8 cellular contexts compared by ENCODE assay signal in the genomic region with DNA sequence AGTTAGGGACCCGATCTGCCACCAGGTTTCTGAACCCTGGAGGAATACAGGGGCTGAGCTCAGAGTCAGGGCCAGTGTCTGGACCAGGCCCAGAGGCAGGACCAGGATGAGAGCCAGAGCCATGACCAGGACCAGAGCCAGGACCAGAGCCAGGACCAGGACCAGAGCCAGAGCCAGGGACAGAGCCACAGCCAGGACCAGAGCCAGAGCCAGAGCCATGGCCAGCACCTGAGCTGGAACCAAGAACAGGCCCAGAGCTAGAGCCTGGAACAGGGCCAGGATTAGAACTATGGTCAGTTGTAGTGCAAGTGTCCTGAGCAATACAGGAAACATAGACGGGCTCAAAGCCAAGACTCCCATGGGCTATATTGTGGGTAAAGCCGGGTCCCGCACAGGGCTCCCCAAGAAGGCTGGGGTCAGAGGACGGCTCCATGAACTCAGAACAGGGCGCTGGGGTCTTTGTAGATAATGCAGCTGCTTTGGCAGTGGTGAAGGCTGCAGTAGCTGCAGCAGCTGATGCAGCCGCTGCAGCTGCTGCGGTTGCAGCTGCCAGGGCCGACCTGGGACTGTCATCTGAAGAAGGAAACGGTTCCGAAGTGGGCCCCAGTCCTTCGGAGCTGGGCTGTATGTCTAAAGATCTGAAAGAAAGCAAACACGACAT. TPM values are rescaled to one million over a fixed set of nuclear protein-coding genes. Genes with fewer than 3 reads are reported as not detected.
A peak's percentile ranks its signal among the peaks of the same experiment; 100 is the strongest.
DNase-seq lines count a peak whose midpoint lies in the region; ATAC-seq, FAIRE-seq and TF ChIP-seq lines count a peak whose summit lies in the region.

No MANE protein-coding gene starts in this region.

- no peak for TF ChIP-seq CTCF in OCI-LY7 (conservative IDR thresholded peaks at IDR 0.05; ENCODE audit: low read length)
- TF ChIP-seq CTCF in endothelial cell of umbilical vein (IDR thresholded peaks at IDR 0.05; ENCODE audit: extremely low read depth in 1 of 2, insufficient read depth in 1 of 2, low read depth in 1 of 2, low read length in 2 of 2), result no peak
- no peak for TF ChIP-seq CTCF in neutrophil (IDR thresholded peaks at IDR 0.05)

- peaks cover 0 to 36% (median 4%) of the 10 kb centered on the region in 3 donors for H3K36me3 Mint-ChIP-seq in CD8-positive, alpha-beta memory T cell

- H3K79me2 ChIP-seq in OCI-LY7 (ENCODE audit: insufficient read depth, low read depth, low read length) (peaks cover 10% of the 10 kb centered on the region; the same call in 1 of the 2 replicates), endothelial cell of umbilical vein (ENCODE audit: control insufficient read depth, insufficient read depth, low read length) (no peaks in the 10 kb centered on the region)

- H3K4me2 ChIP-seq in OCI-LY7 (ENCODE audit: low read length), result peak overlapping the region; percentile 93
- peak overlapping the region; percentile 73 for H3K4me2 ChIP-seq in endothelial cell of umbilical vein (ENCODE audit: insufficient read depth, low read length)

- peak overlapping the region; percentile 62 for H3K27ac ChIP-seq in CD8-positive, alpha-beta memory T cell (ENCODE audit: low read depth, low read length)
- H3K27ac ChIP-seq in OCI-LY7 (ENCODE audit: low read depth, low read length, poor library complexity, severe bottlenecking) (no peak overlapping the region), endothelial cell of umbilical vein (ENCODE audit: insufficient read depth, low read depth, low read length) (peak overlapping the region; percentile 16), neutrophil (peak overlapping the region; percentile 64)

- peaks cover 0 to 7% of the 10 kb centered on the region in 2 donors for H3K27me3 Mint-ChIP-seq in CD8-positive, alpha-beta memory T cell

- peak overlapping the region; percentile 56 for H3K4me3 ChIP-seq in CD8-positive, alpha-beta memory T cell (ENCODE audit: low read length)
- peak overlapping the region; percentile 67 for H3K4me3 ChIP-seq in OCI-LY7 (ENCODE audit: low read depth, low read length, poor library complexity, severe bottlenecking)
- peak overlapping the region; percentile 8 to 56 (median 25) for H3K4me3 ChIP-seq in endothelial cell of umbilical vein (replicated peaks in 1 of 3; ENCODE audit: insufficient read depth in 1 of 3, low read depth in 1 of 3, low read length in 3 of 3)
- peak overlapping the region; percentile 60 to 68 for H3K4me3 ChIP-seq in neutrophil (ENCODE audit: low read depth in 1 of 2, low read length in 1 of 2)

- H3K9me2 ChIP-seq in OCI-LY7 (ENCODE audit: insufficient read depth, low read length), result no peaks in the 10 kb centered on the region

- no peak for DNase-seq in CD8-positive, alpha-beta memory T cell
- DNase-seq in OCI-LY7 (ENCODE audit: low spot score) (no peak), endothelial cell of umbilical vein (ENCODE audit: low read depth, low spot score) (peak; percentile 44), amniotic stem cell (lab: John Stamatoyannopoulos, UW) (no peak), MV-4-11 (lab: John Stamatoyannopoulos, UW) (no peak)

- no peaks in the 10 kb centered on the region for H3K9me1 ChIP-seq in endothelial cell of umbilical vein (replicated peaks; ENCODE audit: control insufficient read depth, extremely low read depth, insufficient read depth, low read length)

- CTCF ChIA-PET in CD8-positive, alpha-beta memory T cell (lab: Charles Lee), result interaction anchor here (0.8 to 3.6 kb wide), 11 partner anchors 8 to 194 kb away, joined by 3 to 16 read pairs (median 6); a partner anchor contains a TSS
- CTCF ChIA-PET in OCI-LY7 (lab: Charles Lee; ENCODE audit: unreplicated experiment) (no interaction called here), endothelial cell of umbilical vein (lab: Charles Lee) (interaction anchor here (0.7 to 5.8 kb wide), 15 partner anchors 13 to 115 kb away, joined by 3 to 130 read pairs (median 4); a partner anchor contains a TSS)

- H4K20me1 ChIP-seq in OCI-LY7 (ENCODE audit: insufficient read depth, low read length) (no peaks in the 10 kb centered on the region), endothelial cell of umbilical vein (replicated peaks; ENCODE audit: control insufficient read depth, extremely low read depth, insufficient read depth, low read length) (no peaks in the 10 kb centered on the region)

- no peaks in the 10 kb centered on the region for H3K9me3 ChIP-seq in CD8-positive, alpha-beta memory T cell (ENCODE audit: low read length)
- H3K9me3 ChIP-seq in OCI-LY7 (ENCODE audit: low read length) (0 out of 2 replicates have a peak, but pooled peaks cover 3% of the 10 kb centered on the region), endothelial cell of umbilical vein (replicated peaks; ENCODE audit: control insufficient read depth, insufficient read depth, low read length) (no peaks in the 10 kb centered on the region), neutrophil (no peaks in the 10 kb centered on the region)

- no peaks in the 10 kb centered on the region for H3K9me3 Mint-ChIP-seq in CD8-positive, alpha-beta memory T cell

- no peak overlapping the region for H3K9ac ChIP-seq in endothelial cell of umbilical vein (replicated peaks; ENCODE audit: extremely low read depth, insufficient read depth, low read length)

- no TSS peak for BruUV-seq in OCI-LY7 (replicated peaks; lab: Mats Ljungman, UMichigan)
- no TSS peak for BruUV-seq in endothelial cell of umbilical vein (replicated peaks; lab: Mats Ljungman, UMichigan)

- POLR2A ChIA-PET in CD8-positive, alpha-beta memory T cell (lab: Charles Lee), result interaction anchor here (1.1 to 1.3 kb wide), 2 partner anchors 18 to 80 kb away, joined by 3 to 8 read pairs; a partner anchor contains a TSS
- POLR2A ChIA-PET in OCI-LY7 (lab: Charles Lee) (interaction anchor here (0.6 to 1.8 kb wide), 10 partner anchors 11 to 192 kb away, joined by 3 to 5 read pairs (median 4); no protein-coding TSS in a partner anchor), endothelial cell of umbilical vein (lab: Charles Lee) (no interaction called here)

- peaks cover 29% of the 10 kb centered on the region for H3K4me1 ChIP-seq in CD8-positive, alpha-beta memory T cell (ENCODE audit: insufficient read depth, low read length)
- H3K4me1 ChIP-seq in OCI-LY7 (ENCODE audit: insufficient read depth, low read length, poor library complexity, severe bottlenecking) (peaks cover 29% of the 10 kb centered on the region), endothelial cell of umbilical vein (ENCODE audit: control insufficient read depth, extremely low read depth, insufficient read depth, low read length) (peaks cover 21% of the 10 kb centered on the region), neutrophil (ENCODE audit: control insufficient read depth in 1 of 2, insufficient read depth in 1 of 2, low read depth in 1 of 2, low read length in 1 of 2) (peaks cover 28% of the 10 kb centered on the region in 2 experiments)

- H3K4me3 Mint-ChIP-seq in CD8-positive, alpha-beta memory T cell, result peak overlapping the region; percentile 83 to 92 (median 91)

- H3K27me3 ChIP-seq in CD8-positive, alpha-beta memory T cell (ENCODE audit: insufficient read depth, low read length, poor library complexity, severe bottlenecking), result no peaks in the 10 kb centered on the region
- no peaks in the 10 kb centered on the region for H3K27me3 ChIP-seq in endothelial cell of umbilical vein (ENCODE audit: control insufficient read depth in 2 of 2, insufficient read depth in 2 of 2, low read length in 2 of 2)
- peaks cover under 1% of the 10 kb centered on the region for H3K27me3 ChIP-seq in neutrophil

- H3K27ac Mint-ChIP-seq in CD8-positive, alpha-beta memory T cell, result peak overlapping the region; percentile 92 to 99 (median 98)

- peak; percentile 60 for FAIRE-seq in endothelial cell of umbilical vein (lab: Jason Lieb, UNC)

- intact Hi-C loops in OCI-LY7 (cut with micrococcal nuclease; ENCODE audit: unreplicated experiment), result loop anchor here (1.0 to 5.0 kb wide), 2 partner anchors 79 to 189 kb away; a partner anchor contains a TSS
- intact Hi-C loops in endothelial cell of umbilical vein (cut with micrococcal nuclease), result loop anchor here (2.0 kb wide), 2 partner anchors 13 to 55 kb away; no protein-coding TSS in a partner anchor

- no peaks in the 10 kb centered on the region for H3K36me3 ChIP-seq in CD8-positive, alpha-beta memory T cell (ENCODE audit: insufficient read depth, low read length)
- H3K36me3 ChIP-seq in OCI-LY7 (ENCODE audit: insufficient read depth, low read length) (no peaks in the 10 kb centered on the region), endothelial cell of umbilical vein (ENCODE audit: control insufficient read depth in 2 of 2, extremely low read depth in 1 of 2, insufficient read depth in 2 of 2, low read length in 2 of 2) (peaks cover 0 to under 1% of the 10 kb centered on the region in 2 experiments), neutrophil (no peaks in the 10 kb centered on the region)

- H2AFZ ChIP-seq in OCI-LY7 (ENCODE audit: low read length) (peak overlapping the region; percentile 54), endothelial cell of umbilical vein (ENCODE audit: low read depth, low read length) (peak overlapping the region; percentile 74)

- no peak for TF ChIP-seq POLR2A in endothelial cell of umbilical vein (IDR thresholded peaks at IDR 0.05; ENCODE audit: low read depth, low read length)

- dilution Hi-C loops in endothelial cell of umbilical vein (cut with MboI; ENCODE audit: extremely low pct_ligation_motif_present, low sequenced_read_pairs), result no loop called here

- peaks cover 36 to 49% (median 43%) of the 10 kb centered on the region in 3 donors for H3K4me1 Mint-ChIP-seq in CD8-positive, alpha-beta memory T cell

- ATAC-seq in HG03097 (IDR thresholded peaks at IDR 0.05; ENCODE audit: low FRiP score, unreplicated experiment), result no peak
- ATAC-seq in activated CD4-positive, CD25-positive, alpha-beta regulatory T cell treated with anti-CD3 and anti-CD28 coated beads, Interleukin-2, amount 50 U/mL, for 24 hours, result no peak

RNA-seq across cellular contexts. Expression of a gene that starts 0.6 kb away (rescaled TPM):
- 1 to 10 TPM in 1 of 2 experiments, under 1 TPM in 1; 0.98 to 1.8 TPM for total RNA-seq in CD8-positive, alpha-beta memory T cell
- 0.79 TPM for polyA plus RNA-seq in CD8-positive, alpha-beta memory T cell
- total RNA-seq in OCI-LY7 (2014; rRNA removed; shearing (Covaris generic)), result 1.1 and 3.9 TPM in 2 replicates
- total RNA-seq in OCI-LY7 (2022), result 3.6 and 5.1 TPM in 2 replicates
- total RNA-seq in endothelial cell of umbilical vein, result 0.69 TPM in 1 of 2 replicates, not detected in the other
- 0.21 TPM in 2 replicates for polyA plus RNA-seq in endothelial cell of umbilical vein
- polyA plus RNA-seq in endothelial cell of umbilical vein (2011; cell fraction: cytosol; rRNA removed), result 0.13 and 0.14 TPM in 2 replicates
- 0.84 and 0.94 TPM in 2 replicates for polyA plus RNA-seq in endothelial cell of umbilical vein (2011; cell fraction: nucleus; rRNA removed)
- polyA plus RNA-seq in endothelial cell of umbilical vein (2012), result 0.12 and 0.62 TPM in 2 replicates
- polyA minus RNA-seq in endothelial cell of umbilical vein, result not detected in 2 replicates
- polyA minus RNA-seq in endothelial cell of umbilical vein (2011; cell fraction: cytosol; rRNA and poly(A)+ RNA removed), result not detected
- polyA minus RNA-seq in endothelial cell of umbilical vein (2011; cell fraction: nucleus; rRNA and poly(A)+ RNA removed), result 0.29 TPM in 1 of 2 replicates, not detected in the other

RNA-seq across cellular contexts. Expression of a gene that starts 3.3 kb away (rescaled TPM):
- total RNA-seq in CD8-positive, alpha-beta memory T cell, result 10 to 100 TPM; 65.1 to 71.7 TPM
- polyA plus RNA-seq in CD8-positive, alpha-beta memory T cell, result 69.4 TPM
- 74.3 and 82.5 TPM in 2 replicates for total RNA-seq in OCI-LY7 (2014; rRNA removed; shearing (Covaris generic))
- total RNA-seq in OCI-LY7 (2022), result 83.1 and 84.5 TPM in 2 replicates
- 27.2 and 37.4 TPM in 2 replicates for total RNA-seq in endothelial cell of umbilical vein
- polyA plus RNA-seq in endothelial cell of umbilical vein, result 41.6 and 42.1 TPM in 2 replicates
- polyA plus RNA-seq in endothelial cell of umbilical vein (2011; cell fraction: cytosol; rRNA removed), result 33.6 and 34.1 TPM in 2 replicates
- 14.6 and 19.0 TPM in 2 replicates for polyA plus RNA-seq in endothelial cell of umbilical vein (2011; cell fraction: nucleus; rRNA removed)
- 28.0 and 31.9 TPM in 2 replicates for polyA plus RNA-seq in endothelial cell of umbilical vein (2012)
- polyA minus RNA-seq in endothelial cell of umbilical vein, result 9.0 and 9.8 TPM in 2 replicates
- polyA minus RNA-seq in endothelial cell of umbilical vein (2011; cell fraction: cytosol; rRNA and poly(A)+ RNA removed), result 6.8 TPM
- polyA minus RNA-seq in endothelial cell of umbilical vein (2011; cell fraction: nucleus; rRNA and poly(A)+ RNA removed), result 1.9 and 4.5 TPM in 2 replicates

RNA-seq across cellular contexts. Expression of a gene that starts 17.0 kb away (rescaled TPM):
- not detected for total RNA-seq in CD8-positive, alpha-beta memory T cell
- not detected for polyA plus RNA-seq in CD8-positive, alpha-beta memory T cell
- total RNA-seq in OCI-LY7 (2014; rRNA removed; shearing (Covaris generic)), result not detected in 2 replicates
- total RNA-seq in OCI-LY7 (2022) (not detected in 2 replicates), endothelial cell of umbilical vein (not detected in 2 replicates)
- not detected in 2 replicates for polyA plus RNA-seq in endothelial cell of umbilical vein
- polyA plus RNA-seq in endothelial cell of umbilical vein (2011; cell fraction: cytosol; rRNA removed), result not detected in 2 replicates
- polyA plus RNA-seq in endothelial cell of umbilical vein (2011; cell fraction: nucleus; rRNA removed), result not detected in 2 replicates
- polyA plus RNA-seq in endothelial cell of umbilical vein (2012), result not detected in 2 replicates
- not detected in 2 replicates for polyA minus RNA-seq in endothelial cell of umbilical vein
- polyA minus RNA-seq in endothelial cell of umbilical vein (2011; cell fraction: cytosol; rRNA and poly(A)+ RNA removed), result not detected
- polyA minus RNA-seq in endothelial cell of umbilical vein (2011; cell fraction: nucleus; rRNA and poly(A)+ RNA removed), result not detected in 2 replicates

RNA-seq across cellular contexts. Expression of a gene that starts 17.5 kb away (rescaled TPM):
- 1 to 10 TPM; 2.1 to 3.0 TPM for total RNA-seq in CD8-positive, alpha-beta memory T cell
- 3.0 TPM for polyA plus RNA-seq in CD8-positive, alpha-beta memory T cell
- total RNA-seq in OCI-LY7 (2014; rRNA removed; shearing (Covaris generic)), result 3.1 and 3.2 TPM in 2 replicates
- 15.7 and 19.1 TPM in 2 replicates for total RNA-seq in OCI-LY7 (2022)
- total RNA-seq in endothelial cell of umbilical vein, result 2.5 and 2.9 TPM in 2 replicates
- 3.6 and 3.8 TPM in 2 replicates for polyA plus RNA-seq in endothelial cell of umbilical vein
- 2.0 and 2.5 TPM in 2 replicates for polyA plus RNA-seq in endothelial cell of umbilical vein (2011; cell fraction: cytosol; rRNA removed)
- polyA plus RNA-seq in endothelial cell of umbilical vein (2011; cell fraction: nucleus; rRNA removed), result 4.0 and 7.9 TPM in 2 replicates
- 3.5 and 6.7 TPM in 2 replicates for polyA plus RNA-seq in endothelial cell of umbilical vein (2012)
- polyA minus RNA-seq in endothelial cell of umbilical vein, result 1.9 and 2.5 TPM in 2 replicates
- polyA minus RNA-seq in endothelial cell of umbilical vein (2011; cell fraction: cytosol; rRNA and poly(A)+ RNA removed), result 2.5 TPM
- 1.3 and 1.8 TPM in 2 replicates for polyA minus RNA-seq in endothelial cell of umbilical vein (2011; cell fraction: nucleus; rRNA and poly(A)+ RNA removed)

RNA-seq across cellular contexts. Expression of a gene that starts 20.1 kb away (rescaled TPM):
- total RNA-seq in CD8-positive, alpha-beta memory T cell, result 1 to 10 TPM; 5.2 to 8.6 TPM
- 0.26 TPM for polyA plus RNA-seq in CD8-positive, alpha-beta memory T cell
- 3.0 and 9.8 TPM in 2 replicates for total RNA-seq in OCI-LY7 (2014; rRNA removed; shearing (Covaris generic))
- 3.5 and 4.7 TPM in 2 replicates for total RNA-seq in OCI-LY7 (2022)
- total RNA-seq in endothelial cell of umbilical vein, result 25.6 and 28.7 TPM in 2 replicates
- 14.4 and 16.4 TPM in 2 replicates for polyA plus RNA-seq in endothelial cell of umbilical vein
- polyA plus RNA-seq in endothelial cell of umbilical vein (2011; cell fraction: cytosol; rRNA removed), result 24.6 and 25.9 TPM in 2 replicates
- 113 and 131 TPM in 2 replicates for polyA plus RNA-seq in endothelial cell of umbilical vein (2011; cell fraction: nucleus; rRNA removed)
- 32.5 and 38.4 TPM in 2 replicates for polyA plus RNA-seq in endothelial cell of umbilical vein (2012)
- 8.4 and 14.5 TPM in 2 replicates for polyA minus RNA-seq in endothelial cell of umbilical vein
- 0.51 TPM for polyA minus RNA-seq in endothelial cell of umbilical vein (2011; cell fraction: cytosol; rRNA and poly(A)+ RNA removed)
- 5.2 and 9.5 TPM in 2 replicates for polyA minus RNA-seq in endothelial cell of umbilical vein (2011; cell fraction: nucleus; rRNA and poly(A)+ RNA removed)
